8 cellular contexts compared by ENCODE assay signal in genomic region chr3:42443819-42444436, GRCh38. TPM values are rescaled to one million over a fixed set of nuclear protein-coding genes. Genes with fewer than 3 reads are reported as not detected.
DNase-seq lines count a peak whose midpoint lies in the region; ATAC-seq, FAIRE-seq and TF ChIP-seq lines count a peak whose summit lies in the region.

No MANE protein-coding gene starts in this region.

- TF ChIP-seq POLR2A in H54 (IDR thresholded peaks at IDR 0.05; ENCODE audit: low read depth, low read length) = no peak
- TF ChIP-seq POLR2A in heart left ventricle (IDR thresholded peaks at IDR 0.05) = no peak

- DNase-seq in DMS79 (lab: John Stamatoyannopoulos, UW) (peak; percentile 0), H54 (ENCODE audit: insufficient read length, low spot score) (peak; percentile 73), NCI-H1092 treated with DMSO at 0.1 percent for 48 hours (lab: John Stamatoyannopoulos, UW) (peak; percentile 61), SW480 (ENCODE audit: low spot score) (peak; percentile 79), heart left ventricle (peak; percentile 74 to 90 (median 82)), pulmonary artery endothelial cell (ENCODE audit: low read depth, low spot score) (peak; percentile 22)
- peak; percentile 59 for DNase-seq in activated naive CD8-positive, alpha-beta T cell treated with anti-CD3 and anti-CD28 coated beads, Interleukin-2, amount 50 U/mL, for 16 hours (ENCODE audit: low read depth, low spot score)

- TF ChIP-seq CTCF in heart left ventricle (IDR thresholded peaks at IDR 0.05) = peak; percentile 92 to 99 (median 96)

- no peaks in the 10 kb centered on the region for H3K36me3 ChIP-seq in heart left ventricle

- peaks cover 0 to 5% (median 2%) of the 10 kb centered on the region in 9 donors for H3K27me3 ChIP-seq in heart left ventricle

- H3K4me3 ChIP-seq in heart left ventricle = no peak overlapping the region

- intact Hi-C loops in heart left ventricle (cut with DNase I) = loop anchor here (1.0 to 10.0 kb wide), 16 partner anchors 103 to 552 kb away; no protein-coding TSS in a partner anchor

- WGBS in heart left ventricle, 4 donors = 22 to 37% (median 27%) methylated on average over 7 to 9 of the region's 9 CpGs

- no peak overlapping the region for H3K27ac ChIP-seq in heart left ventricle

- no peaks in the 10 kb centered on the region for H3K9me3 ChIP-seq in heart left ventricle

- no peaks in the 10 kb centered on the region for H3K4me1 ChIP-seq in heart left ventricle

- peak; percentile 86 to 97 (median 95) for ATAC-seq in heart left ventricle
- no peak for ATAC-seq in HG03135 (IDR thresholded peaks at IDR 0.05; ENCODE audit: unreplicated experiment)

- FAIRE-seq in H54 (lab: Jason Lieb, UNC) = peak; percentile 78

RNA-seq across cellular contexts. Expression of gene LYZL4, which starts 33.5 kb away (rescaled TPM):
- total RNA-seq in heart left ventricle = not detected
- not detected for polyA plus RNA-seq in heart left ventricle
- not detected in 2 replicates for total RNA-seq in pulmonary artery endothelial cell

RNA-seq across cellular contexts. Expression of gene VIPR1, which starts 58.5 kb away (rescaled TPM):
- total RNA-seq in heart left ventricle = 1 to 10 TPM in 8 of 9 donors, under 1 TPM in 1; 0.96 to 5.4 (median 1.7) TPM
- polyA plus RNA-seq in heart left ventricle = 1 to 10 TPM; 3.0 to 3.5 TPM
- total RNA-seq in pulmonary artery endothelial cell = 1.9 and 4.5 TPM in 2 replicates

Comparison
In these comparisons a context has a peak if more than half of its experiments do, and no peak if none do; other contexts are left out.
1. DNase-seq: peak in every context shown above with its lines; median percentile 82 in heart left ventricle; 79 in SW480; 73 in H54; 61 in NCI-H1092 treated with DMSO at 0.1 percent for 48 hours; 59 in activated naive CD8-positive, alpha-beta T cell treated with anti-CD3 and anti-CD28 coated beads, Interleukin-2, amount 50 U/mL, for 16 hours; 22 in pulmonary artery endothelial cell; 0 in DMS79.